ENCODE assay signal across 18 cellular contexts in genomic region chr2:157411624-157412336, GRCh38. TPM values are rescaled to one million over a fixed set of nuclear protein-coding genes. Genes with fewer than 3 reads are reported as not detected.
DNase-seq lines count a peak whose midpoint lies in the region; TF ChIP-seq lines count a peak whose summit lies in the region.
"Had no signal": no experiment of that assay in that cellular context is flagged by ENCODE, and none has a peak within 500 bp of the region (broad histone marks: within the 10 kb centered on the region; RNA-seq: fewer than 3 reads in every experiment).

No MANE protein-coding gene starts in this region.

- no peak overlapping the region for H2BK5ac ChIP-seq in mesendoderm (ENCODE audit: low read length)

- H3K4me2 ChIP-seq in mesendoderm (ENCODE audit: low read length) = no peak overlapping the region
- H3K4me2 ChIP-seq: PC-9 had no signal

- H3K4me1 Mint-ChIP-seq in CD14-positive monocyte = peaks cover 51% of the 10 kb centered on the region
- H3K4me1 Mint-ChIP-seq in CD8-positive, alpha-beta memory T cell = peaks cover 83 to 89% (median 86%) of the 10 kb centered on the region in 3 donors
- peaks cover 75% of the 10 kb centered on the region for H3K4me1 Mint-ChIP-seq in activated T-helper 1 cell treated with anti-CD3 and anti-CD28 coated beads, Interleukin-12 subunit alpha, Interleukin-12 subunit beta, Interleukin-2, Interleukin-4 antibody, amounts not matched to agents 30 ng/mL and 10 ng/mL and 1 ng/mL, durations not matched to agents 14 hours and 24 hours and 36 hours (ENCODE audit: low read depth)

- CTCF ChIA-PET in CD8-positive, alpha-beta memory T cell (lab: Charles Lee) = interaction anchor here (1.2 to 2.8 kb wide), 3 partner anchors 75 to 84 kb away, joined by 3 to 9 read pairs (median 5); no protein-coding TSS in a partner anchor

- WGBS in mesendoderm (ENCODE audit: extremely low coverage, insufficient coverage, low lambda C conversion rate) = no CpG with 5 or more reads among the region's 3 CpGs

- H3K9ac ChIP-seq in mesendoderm (ENCODE audit: low read length) = no peak overlapping the region

- H3K9me3 ChIP-seq in CD8-positive, alpha-beta memory T cell (ENCODE audit: low read length) = no peaks in the 10 kb centered on the region
- H3K9me3 ChIP-seq: SJSA1 had no signal

- H3K9me3 Mint-ChIP-seq in CD14-positive monocyte = peaks cover 0 to 3% (median 0%) of the 10 kb centered on the region in 7 donors
- no peaks in the 10 kb centered on the region for H3K9me3 Mint-ChIP-seq in CD8-positive, alpha-beta memory T cell
- H3K9me3 Mint-ChIP-seq in activated T-helper 1 cell treated with anti-CD3 and anti-CD28 coated beads, Interleukin-12 subunit alpha, Interleukin-12 subunit beta, Interleukin-2, Interleukin-4 antibody, amounts not matched to agents 30 ng/mL and 10 ng/mL and 1 ng/mL, durations not matched to agents 14 hours and 24 hours and 36 hours = no peaks in the 10 kb centered on the region

- peaks cover 0 to 2% (median 0%) of the 10 kb centered on the region in 3 donors for H3K27me3 Mint-ChIP-seq in CD14-positive monocyte (ENCODE audit: low read depth in 3 of 3)
- peaks cover 0 to 3% of the 10 kb centered on the region in 2 donors for H3K27me3 Mint-ChIP-seq in CD8-positive, alpha-beta memory T cell
- no peaks in the 10 kb centered on the region for H3K27me3 Mint-ChIP-seq in activated T-helper 1 cell treated with anti-CD3 and anti-CD28 coated beads, Interleukin-12 subunit alpha, Interleukin-12 subunit beta, Interleukin-2, Interleukin-4 antibody, amounts not matched to agents 30 ng/mL and 10 ng/mL and 1 ng/mL, durations not matched to agents 14 hours and 24 hours and 36 hours (ENCODE audit: insufficient read depth)

- peak overlapping the region; percentile 67 for H2BK120ac ChIP-seq in mesendoderm (ENCODE audit: low read depth, low read length)

- no peak overlapping the region for H2AK5ac ChIP-seq in mesendoderm (ENCODE audit: low read length)

- H3K36me3 Mint-ChIP-seq in CD14-positive monocyte = peaks cover 55% of the 10 kb centered on the region in 2 donors
- H3K36me3 Mint-ChIP-seq in CD8-positive, alpha-beta memory T cell = peaks cover 28 to 62% (median 44%) of the 10 kb centered on the region in 3 donors
- peaks cover 56% of the 10 kb centered on the region for H3K36me3 Mint-ChIP-seq in activated T-helper 1 cell treated with anti-CD3 and anti-CD28 coated beads, Interleukin-12 subunit alpha, Interleukin-12 subunit beta, Interleukin-2, Interleukin-4 antibody, amounts not matched to agents 30 ng/mL and 10 ng/mL and 1 ng/mL, durations not matched to agents 14 hours and 24 hours and 36 hours (ENCODE audit: low read depth)

- H3K56ac ChIP-seq in mesendoderm (ENCODE audit: low read length) = no peak overlapping the region

- no peaks in the 10 kb centered on the region for H3K79me1 ChIP-seq in mesendoderm (ENCODE audit: low read length)

- no peak overlapping the region for H2BK15ac ChIP-seq in mesendoderm (replicated peaks; ENCODE audit: low read depth)

- no peak overlapping the region for H3K4me3 ChIP-seq in CD8-positive, alpha-beta memory T cell (ENCODE audit: low read length)
- no peak overlapping the region for H3K4me3 ChIP-seq in mesendoderm (ENCODE audit: low read length)
- H3K4me3 ChIP-seq: lung, PC-9, SJSA1 had no signal

- no peak overlapping the region for H3K4me3 Mint-ChIP-seq in CD14-positive monocyte
- peak overlapping the region in 6 of 7 donors; percentile 47 to 69 (median 62) for H3K4me3 Mint-ChIP-seq in CD8-positive, alpha-beta memory T cell
- no peak overlapping the region for H3K4me3 Mint-ChIP-seq in activated T-helper 1 cell treated with anti-CD3 and anti-CD28 coated beads, Interleukin-12 subunit alpha, Interleukin-12 subunit beta, Interleukin-2, Interleukin-4 antibody, amounts not matched to agents 30 ng/mL and 10 ng/mL and 1 ng/mL, durations not matched to agents 14 hours and 24 hours and 36 hours

- H3K4me1 ChIP-seq in CD8-positive, alpha-beta memory T cell (ENCODE audit: insufficient read depth, low read length) = peaks cover 92% of the 10 kb centered on the region
- no peaks in the 10 kb centered on the region for H3K4me1 ChIP-seq in mesendoderm (ENCODE audit: control insufficient read depth, low read depth, low read length)
- H3K4me1 ChIP-seq: SJSA1 had no signal

- no peak for DNase-seq in CD14-positive monocyte (ENCODE audit: low spot score)
- DNase-seq in CD8-positive, alpha-beta memory T cell = no peak
- no peak for DNase-seq in activated T-helper 1 cell treated with anti-CD3 and anti-CD28 coated beads, Interleukin-12 subunit alpha, Interleukin-12 subunit beta, Interleukin-2, Interleukin-4 antibody, amounts not matched to agents 30 ng/mL and 10 ng/mL and 1 ng/mL, durations not matched to agents 14 hours and 24 hours and 36 hours (ENCODE audit: low spot score)
- no peak for DNase-seq in mesendoderm
- no peak for DNase-seq in caudate nucleus (lab: John Stamatoyannopoulos, UW)
- DNase-seq in dedifferentiated amniotic fluid mesenchymal stem cell (ENCODE audit: extremely low spot score) = no peak
- DNase-seq in LoVo (ENCODE audit: low spot score) = no peak
- DNase-seq: activated CD4-positive, alpha-beta T cell treated with anti-CD3 and anti-CD28 coated beads for 48 hours; aorta; islet precursor cell; NCI-H1436 treated with DMSO at 0.1 percent for 48 hours; NCI-H2171 treated with DMSO at 0.1 percent for 48 hours; NCI-H82; PC-9; posterior cingulate gyrus; substantia nigra had no signal

- intact Hi-C loops in CD14-positive monocyte (cut with micrococcal nuclease) = loop anchor here in 1 of 2 donors (10.0 kb wide), 1 partner anchor 53 kb away; no protein-coding TSS in a partner anchor
- intact Hi-C loops in activated T-helper 1 cell treated with anti-CD3 and anti-CD28 coated beads, Interleukin-12 subunit alpha, Interleukin-12 subunit beta, Interleukin-2, Interleukin-4 antibody, amounts not matched to agents 30 ng/mL and 10 ng/mL and 1 ng/mL, durations not matched to agents 14 hours and 24 hours and 36 hours (cut with micrococcal nuclease) = loop anchor here (2.0 to 10.0 kb wide), 5 partner anchors 53 to 1079 kb away; partner anchors contain the start of gene NR4A2

- H3K27ac Mint-ChIP-seq in CD14-positive monocyte = peak overlapping the region in 5 of 7 donors; percentile 8 to 68 (median 24)
- H3K27ac Mint-ChIP-seq in CD8-positive, alpha-beta memory T cell = peak overlapping the region; percentile 47 to 98 (median 80)
- peak overlapping the region; percentile 64 for H3K27ac Mint-ChIP-seq in activated T-helper 1 cell treated with anti-CD3 and anti-CD28 coated beads, Interleukin-12 subunit alpha, Interleukin-12 subunit beta, Interleukin-2, Interleukin-4 antibody, amounts not matched to agents 30 ng/mL and 10 ng/mL and 1 ng/mL, durations not matched to agents 14 hours and 24 hours and 36 hours

- H3K18ac ChIP-seq in mesendoderm (ENCODE audit: low read length) = no peak overlapping the region

- TF ChIP-seq CTCF in CD14-positive monocyte (IDR thresholded peaks at IDR 0.05) = no peak

- H3K36me3 ChIP-seq in CD8-positive, alpha-beta memory T cell (ENCODE audit: insufficient read depth, low read length) = peaks cover 29% of the 10 kb centered on the region
- H3K36me3 ChIP-seq in mesendoderm (ENCODE audit: control insufficient read depth, insufficient read depth, low read length) = no peaks in the 10 kb centered on the region
- H3K36me3 ChIP-seq: SJSA1 had no signal

- no peak overlapping the region for H3K23ac ChIP-seq in mesendoderm (ENCODE audit: low read length)

- no peaks in the 10 kb centered on the region for H3K79me2 ChIP-seq in mesendoderm (ENCODE audit: control insufficient read depth, insufficient read depth, low read length)

- H3K27ac ChIP-seq in CD8-positive, alpha-beta memory T cell (ENCODE audit: low read depth, low read length) = no peak overlapping the region
- H3K27ac ChIP-seq in mesendoderm (ENCODE audit: low read depth, low read length) = no peak overlapping the region
- no peak overlapping the region for H3K27ac ChIP-seq in caudate nucleus (ENCODE audit: low read depth, low read length)
- H3K27ac ChIP-seq: PC-9, SJSA1 had no signal

- H4K5ac ChIP-seq in mesendoderm (ENCODE audit: low read length) = no peak overlapping the region

- H3K27me3 ChIP-seq in CD8-positive, alpha-beta memory T cell (ENCODE audit: insufficient read depth, low read length, poor library complexity, severe bottlenecking) = no peaks in the 10 kb centered on the region
- no peaks in the 10 kb centered on the region for H3K27me3 ChIP-seq in mesendoderm (ENCODE audit: insufficient read depth, low read length, poor library complexity)

- no peak overlapping the region for H3K4ac ChIP-seq in mesendoderm (ENCODE audit: low read depth, low read length)

- POLR2A ChIA-PET in CD8-positive, alpha-beta memory T cell (lab: Charles Lee) = interaction anchor here (0.6 to 1.3 kb wide), 2 partner anchors 10 to 27 kb away, joined by 3 to 5 read pairs; no protein-coding TSS in a partner anchor

- H4K8ac ChIP-seq in mesendoderm (ENCODE audit: low read depth, low read length) = no peak overlapping the region

RNA-seq across cellular contexts. Expression of gene CYTIP, which starts 32.1 kb away (rescaled TPM):
- polyA plus RNA-seq in CD14-positive monocyte = 10 to 100 TPM; 61.9 to 83.5 TPM
- 100 to 1,000 TPM; 195 to 202 TPM for total RNA-seq in CD8-positive, alpha-beta memory T cell
- 144 TPM for polyA plus RNA-seq in CD8-positive, alpha-beta memory T cell
- 296 and 302 TPM in 2 replicates for total RNA-seq in activated T-helper 1 cell treated with anti-CD3 and anti-CD28 coated beads, Interleukin-12 subunit alpha, Interleukin-12 subunit beta, Interleukin-2, Interleukin-4 antibody, amounts not matched to agents 30 ng/mL and 10 ng/mL and 1 ng/mL, durations not matched to agents 14 hours and 24 hours and 36 hours
- 0.20 TPM for polyA plus RNA-seq in mesendoderm (2013, experiment 1 of 2)
- 0.10 TPM for polyA plus RNA-seq in mesendoderm (2013, experiment 2 of 2)
- total RNA-seq: PC-9, SJSA1 had no signal

Comparison
In these comparisons a context has a peak if more than half of its experiments do, and no peak if none do; other contexts are left out.
1. H3K27ac Mint-ChIP-seq: peak in every context shown above with its lines; median percentile 80 in CD8-positive, alpha-beta memory T cell; 64 in activated T-helper 1 cell treated with anti-CD3 and anti-CD28 coated beads, Interleukin-12 subunit alpha, Interleukin-12 subunit beta, Interleukin-2, Interleukin-4 antibody, amounts not matched to agents 30 ng/mL and 10 ng/mL and 1 ng/mL, durations not matched to agents 14 hours and 24 hours and 36 hours; 24 in CD14-positive monocyte.
2. H3K4me3 Mint-ChIP-seq: peak in CD8-positive, alpha-beta memory T cell (6 of 7); none in CD14-positive monocyte (0 of 2) and activated T-helper 1 cell treated with anti-CD3 and anti-CD28 coated beads, Interleukin-12 subunit alpha, Interleukin-12 subunit beta, Interleukin-2, Interleukin-4 antibody, amounts not matched to agents 30 ng/mL and 10 ng/mL and 1 ng/mL, durations not matched to agents 14 hours and 24 hours and 36 hours (single experiment).